Comparison of ENCODE assay signal across 9 cellular contexts in genomic region chr5:140372971-140373487, GRCh38. TPM values are rescaled to one million over a fixed set of nuclear protein-coding genes. Genes with fewer than 3 reads are reported as not detected.
DNase-seq lines count a peak whose midpoint lies in the region; ATAC-seq and TF ChIP-seq lines count a peak whose summit lies in the region.
"Had no signal": no experiment of that assay in that cellular context is flagged by ENCODE, and none has a peak within 500 bp of the region (broad histone marks: within the 10 kb centered on the region; RNA-seq: fewer than 3 reads in every experiment).

No MANE protein-coding gene starts in this region.

- no peaks in the 10 kb centered on the region for H3K36me3 Mint-ChIP-seq in activated T-cell treated with anti-CD3 and anti-CD28 coated beads, Interleukin-2, amount 50 U/mL, for 4 hours (ENCODE audit: insufficient read depth)
- H3K36me3 Mint-ChIP-seq in nephron (ENCODE audit: low read depth): no peaks in the 10 kb centered on the region

- H3K4me1 ChIP-seq in DND-41 (ENCODE audit: insufficient read depth, low read length): peaks cover 7% of the 10 kb centered on the region
- H3K4me1 ChIP-seq in upper lobe of right lung: peaks cover 18% of the 10 kb centered on the region

- H4K20me1 ChIP-seq in DND-41 (ENCODE audit: insufficient read depth, low read length): no peaks in the 10 kb centered on the region

- TF ChIP-seq CTCF in DND-41 (IDR thresholded peaks at IDR 0.05; ENCODE audit: borderline replicate concordance, extremely low read depth, low read length, poor library complexity, severe bottlenecking): peak; percentile 89
- TF ChIP-seq CTCF in HFF-Myc (IDR thresholded peaks at IDR 0.05; ENCODE audit: low read depth, low read length, missing control alignments): peak; percentile 89
- TF ChIP-seq CTCF in foreskin fibroblast (IDR thresholded peaks at IDR 0.05; ENCODE audit: low read depth, low read length): peak; percentile 89
- TF ChIP-seq CTCF in nephron (IDR thresholded peaks at IDR 0.05; ENCODE audit: unreplicated experiment in 3 of 3): peak; percentile 73 to 78 (median 76)
- TF ChIP-seq CTCF in upper lobe of right lung (IDR thresholded peaks at IDR 0.05): peak; percentile 87

- H3K27ac Mint-ChIP-seq in nephron: no peak overlapping the region

- no peaks in the 10 kb centered on the region for H3K27me3 ChIP-seq in DND-41 (ENCODE audit: insufficient read depth, low read length, poor library complexity)
- no peaks in the 10 kb centered on the region for H3K27me3 ChIP-seq in upper lobe of right lung

- H3K27ac ChIP-seq in DND-41 (ENCODE audit: low read length) (no peak overlapping the region), upper lobe of right lung (peak overlapping the region; percentile 30)

- H3K9me3 ChIP-seq in DND-41 (ENCODE audit: insufficient read depth, low read length, severe bottlenecking) (no peaks in the 10 kb centered on the region), upper lobe of right lung (no peaks in the 10 kb centered on the region)

- no peak overlapping the region for H3K9ac ChIP-seq in DND-41 (ENCODE audit: low read depth, low read length)

- no peaks in the 10 kb centered on the region for H3K79me2 ChIP-seq in DND-41 (ENCODE audit: insufficient read depth, low read length)

- H3K36me3 ChIP-seq in DND-41 (ENCODE audit: insufficient read depth, low read length) (no peaks in the 10 kb centered on the region), upper lobe of right lung (no peaks in the 10 kb centered on the region)

- H3K4me2 ChIP-seq in DND-41 (ENCODE audit: insufficient read depth, low read length): peak overlapping the region; percentile 48

- no peaks in the 10 kb centered on the region for H3K4me1 Mint-ChIP-seq in activated T-cell treated with anti-CD3 and anti-CD28 coated beads, Interleukin-2, amount 50 U/mL, for 4 hours (ENCODE audit: low read depth)
- H3K4me1 Mint-ChIP-seq in nephron: no peaks in the 10 kb centered on the region

- no peaks in the 10 kb centered on the region for H3K27me3 Mint-ChIP-seq in activated T-cell treated with anti-CD3 and anti-CD28 coated beads, Interleukin-2, amount 50 U/mL, for 4 hours (ENCODE audit: low read depth)
- peaks cover 3% of the 10 kb centered on the region for H3K27me3 Mint-ChIP-seq in nephron (ENCODE audit: low read depth)

- H3K9me3 Mint-ChIP-seq in activated T-cell treated with anti-CD3 and anti-CD28 coated beads, Interleukin-2, amount 50 U/mL, for 4 hours: no peaks in the 10 kb centered on the region
- no peaks in the 10 kb centered on the region for H3K9me3 Mint-ChIP-seq in nephron

- H3K4me3 Mint-ChIP-seq in activated T-cell treated with anti-CD3 and anti-CD28 coated beads, Interleukin-2, amount 50 U/mL, for 4 hours: no peak overlapping the region
- H3K4me3 Mint-ChIP-seq in nephron: no peak overlapping the region

- peak; percentile 89 for ATAC-seq in DND-41 (ENCODE audit: insufficient read depth, low read depth)
- ATAC-seq in activated T-cell treated with anti-CD3 and anti-CD28 coated beads, Interleukin-2, amount 50 U/mL, for 4 hours: peak; percentile 62 to 80
- ATAC-seq in upper lobe of right lung: peak; percentile 88
- ATAC-seq in GM19328 (IDR thresholded peaks at IDR 0.05; ENCODE audit: unreplicated experiment): no peak

- intact Hi-C loops in upper lobe of right lung (cut with DNase I): no loop called here

- H3K4me3 ChIP-seq in DND-41 (ENCODE audit: low read depth in 1 of 2, low read length in 2 of 2): no peak overlapping the region
- H3K4me3 ChIP-seq in HFF-Myc (replicated peaks; ENCODE audit: low read depth, low read length): no peak overlapping the region
- no peak overlapping the region for H3K4me3 ChIP-seq in foreskin fibroblast (ENCODE audit: low read depth in 1 of 2, low read length in 2 of 2)
- no peak overlapping the region for H3K4me3 ChIP-seq in upper lobe of right lung

- DNase-seq in DND-41: peak; percentile 62
- peak; percentile 70 for DNase-seq in HFF-Myc (ENCODE audit: extremely low read depth, low read depth)
- peak; percentile 80 for DNase-seq in NCI-H82 (lab: John Stamatoyannopoulos, UW)
- peak; percentile 29 for DNase-seq in activated T-cell treated with anti-CD3 and anti-CD28 coated beads, Interleukin-2, amount 50 U/mL, for 4 hours
- DNase-seq in foreskin fibroblast: peak; percentile 47 to 84
- DNase-seq in upper lobe of right lung: peak; percentile 76

- H2AFZ ChIP-seq in DND-41 (ENCODE audit: low read depth, low read length): peak overlapping the region; percentile 59

RNA-seq across cellular contexts. Expression of gene SLC4A9, which starts 13.0 kb away (rescaled TPM):
- not detected for total RNA-seq in activated T-cell treated with anti-CD3 and anti-CD28 coated beads, Interleukin-2, amount 50 U/mL, for 4 hours
- 0.23 TPM for total RNA-seq in upper lobe of right lung
- total RNA-seq: activated CD8-positive, alpha-beta memory T cell treated with anti-CD3 and anti-CD28 coated beads for 36 hours had no signal

RNA-seq across cellular contexts. Expression of gene HBEGF, which starts 26.6 kb away (rescaled TPM):
- total RNA-seq in activated T-cell treated with anti-CD3 and anti-CD28 coated beads, Interleukin-2, amount 50 U/mL, for 4 hours: 1 to 10 TPM; 3.8 to 5.2 (median 4.0) TPM
- total RNA-seq in upper lobe of right lung: 44.3 TPM

RNA-seq across cellular contexts. Expression of gene ANKHD1, which starts 28.6 kb away (rescaled TPM):
- total RNA-seq in activated T-cell treated with anti-CD3 and anti-CD28 coated beads, Interleukin-2, amount 50 U/mL, for 4 hours: 100 to 1,000 TPM in 1 of 3 donors, 10 to 100 TPM in 2; 88.6 to 102 (median 95.1) TPM
- 120 TPM for total RNA-seq in upper lobe of right lung

Comparison
In these comparisons a context has a peak if more than half of its experiments do, and no peak if none do; other contexts are left out.
1. DNase-seq: peak in every context shown above with its lines; median percentile 80 in NCI-H82; 76 in upper lobe of right lung; 70 in HFF-Myc; 66 in foreskin fibroblast; 62 in DND-41; 29 in activated T-cell treated with anti-CD3 and anti-CD28 coated beads, Interleukin-2, amount 50 U/mL, for 4 hours.